ENCODE assay signal across 8 cellular contexts in the genomic region with DNA sequence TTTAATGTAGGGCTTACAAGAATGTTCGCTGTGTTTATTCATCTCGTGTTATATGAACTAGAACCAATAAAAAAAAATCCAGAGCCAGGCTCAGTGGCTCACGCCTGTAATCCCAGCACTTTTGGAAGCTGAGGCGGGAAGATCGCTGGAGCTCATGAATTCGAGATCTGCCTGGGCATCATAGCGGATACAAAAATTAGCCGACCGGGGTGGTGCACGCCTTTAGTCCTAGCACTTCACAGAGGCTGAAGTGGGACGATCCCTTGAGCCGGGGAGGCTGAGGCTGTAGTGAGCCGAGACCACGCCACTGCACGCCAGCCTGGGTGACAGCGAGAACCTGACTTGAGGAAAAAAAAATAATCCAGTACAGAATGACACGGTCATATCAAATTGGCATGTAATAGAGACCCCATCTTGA. TPM values are rescaled to one million over a fixed set of nuclear protein-coding genes. Genes with fewer than 3 reads are reported as not detected.
A peak's percentile ranks its signal among the peaks of the same experiment; 100 is the strongest.
DNase-seq lines count a peak whose midpoint lies in the region; ATAC-seq and TF ChIP-seq lines count a peak whose summit lies in the region.

No MANE protein-coding gene starts in this region.

- peaks cover 4% of the 10 kb centered on the region for H3K36me3 Mint-ChIP-seq in HFFc6 (ENCODE audit: low read depth)

- peak overlapping the region; percentile 96 for H3K27ac Mint-ChIP-seq in HFFc6

- H3K9me3 ChIP-seq in SK-N-MC (ENCODE audit: low read depth, low read length) (no peaks in the 10 kb centered on the region), muscle layer of duodenum (ENCODE audit: control insufficient read depth in 1 of 2, low read length in 2 of 2) (no peaks in the 10 kb centered on the region)

- peaks cover 0 to 81% (median 59%) of the 10 kb centered on the region in 45 donors for H3K27me3 ChIP-seq in dorsolateral prefrontal cortex
- H3K27me3 ChIP-seq in muscle layer of duodenum (ENCODE audit: low read depth, low read length) = peaks cover 12% of the 10 kb centered on the region

- H3K4me3 Mint-ChIP-seq in HFFc6 = peak overlapping the region; percentile 93

- H3K9me3 Mint-ChIP-seq in HFFc6 = no peaks in the 10 kb centered on the region

- peaks cover 3 to 32% of the 10 kb centered on the region in 2 donors for H3K4me1 ChIP-seq in muscle layer of duodenum (ENCODE audit: control insufficient read depth in 1 of 2, insufficient read depth in 2 of 2, low read length in 2 of 2)

- ATAC-seq in GM18502 (IDR thresholded peaks at IDR 0.05; ENCODE audit: poor library complexity, unreplicated experiment) = no peak

- H3K36me3 ChIP-seq in SK-N-MC (ENCODE audit: insufficient read depth, low read length) (no peaks in the 10 kb centered on the region), muscle layer of duodenum (ENCODE audit: control insufficient read depth in 1 of 2, insufficient read depth in 2 of 2, low read length in 2 of 2) (no peaks in the 10 kb centered on the region)

- no peak for TF ChIP-seq CTCF in HFFc6 (IDR thresholded peaks at IDR 0.05)
- TF ChIP-seq CTCF in dorsolateral prefrontal cortex (IDR thresholded peaks at IDR 0.05 in 54 of 56, conservative IDR thresholded peaks at IDR 0.05 in 2 of 56; ENCODE audit: low read depth in 1 of 56, partially characterized antibody in 56 of 56) = no peak

- H3K27ac ChIP-seq in SK-N-MC (peak overlapping the region; percentile 80), dorsolateral prefrontal cortex (peak overlapping the region in 1 of 59 donors; percentile 39), muscle layer of duodenum (ENCODE audit: low read length) (peak overlapping the region; percentile 53)

- H3K4me1 Mint-ChIP-seq in HFFc6 (ENCODE audit: low read depth) = peaks cover 58% of the 10 kb centered on the region

- DNase-seq in Daoy (ENCODE audit: low read depth) = peak; percentile 68
- DNase-seq in HFFc6 = peak; percentile 13
- DNase-seq in SK-N-MC (ENCODE audit: low read depth, low spot score) = no peak
- peak in 1 of 10 donors; percentile 15 for DNase-seq in dorsolateral prefrontal cortex
- no peak for DNase-seq in superior temporal gyrus (ENCODE audit: extremely low spot score)
- no peak for DNase-seq in cerebellar cortex (ENCODE audit: low spot score)

- H3K9ac ChIP-seq in SK-N-MC (ENCODE audit: insufficient read length) = peak overlapping the region; percentile 75

- intact Hi-C loops in dorsolateral prefrontal cortex (cut with DNase I) = no loop called here

- H3K4me3 ChIP-seq in SK-N-MC (peak overlapping the region; percentile 77), dorsolateral prefrontal cortex (peak overlapping the region; percentile 23 to 85 (median 67)), muscle layer of duodenum (ENCODE audit: low read depth in 1 of 2, low read length in 2 of 2) (peak overlapping the region; percentile 79 to 90)

- peaks cover 18% of the 10 kb centered on the region for H3K27me3 Mint-ChIP-seq in HFFc6 (ENCODE audit: insufficient read depth)

RNA-seq across cellular contexts. Expression of a gene that starts 46.2 kb away (rescaled TPM):
- not detected in 2 replicates for total RNA-seq in Daoy (2014; rRNA removed; shearing (Covaris generic))
- not detected for total RNA-seq in HFFc6 (2021; fragmentation: NEBNext Ultra II Directional; extraction: Animal tissue kit (Norgen Biotek cat#: 25700))
- total RNA-seq in dorsolateral prefrontal cortex = not detected

Comparison
In these comparisons a context has a peak if more than half of its experiments do, and no peak if none do; other contexts are left out.
1. DNase-seq: peak in Daoy (single experiment) and HFFc6 (single experiment); none in SK-N-MC (single experiment), superior temporal gyrus (single experiment) and cerebellar cortex (single experiment).
2. Peak in every context shown above with its lines, with median percentiles within 50 percentile points of each other: H3K4me3 ChIP-seq.